In the genomic region with DNA sequence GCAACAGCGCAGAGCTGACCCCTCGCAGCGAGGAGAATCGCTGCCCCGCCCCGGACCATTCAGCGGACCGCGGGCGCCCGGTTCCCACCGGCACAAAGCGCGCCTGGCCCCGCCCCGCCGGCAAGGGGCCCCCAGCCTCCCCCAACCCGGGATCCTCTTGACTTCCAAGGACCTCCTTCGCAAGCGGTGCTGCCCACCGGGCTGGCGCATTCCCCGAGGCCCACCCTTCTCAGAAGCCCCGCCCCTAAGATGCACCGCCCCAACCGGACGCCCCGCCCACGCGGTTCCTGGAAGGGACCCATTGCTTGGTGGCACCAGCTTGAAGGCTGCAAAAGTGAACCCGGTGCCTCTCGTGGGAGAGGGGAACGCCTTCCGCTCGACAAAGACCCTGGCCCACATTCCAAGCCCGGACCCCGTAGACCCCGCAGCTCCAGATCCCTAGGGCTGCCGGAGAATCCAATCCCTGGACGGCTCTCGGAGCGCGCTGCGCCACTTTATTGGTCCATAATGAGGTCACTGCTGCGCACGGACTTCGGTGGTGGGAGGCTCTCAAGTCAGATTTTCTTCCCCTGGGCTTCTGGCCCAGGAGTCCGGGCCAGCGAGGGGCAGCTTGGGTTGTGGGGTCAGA, we compare ENCODE assay signal across 9 cellular contexts. TPM values are rescaled to one million over a fixed set of nuclear protein-coding genes. Genes with fewer than 3 reads are reported as not detected.
DNase-seq lines count a peak whose midpoint lies in the region; ATAC-seq, FAIRE-seq and TF ChIP-seq lines count a peak whose summit lies in the region.
"Had no signal": no experiment of that assay in that cellular context is flagged by ENCODE, and none has a peak within 500 bp of the region (broad histone marks: within the 10 kb centered on the region; RNA-seq: fewer than 3 reads in every experiment).

No MANE protein-coding gene starts in this region.

- H3K9ac ChIP-seq in kidney (ENCODE audit: low read length in 2 of 2) = no peak overlapping the region

- peak; percentile 94 for DNase-seq in NCI-H2171 (lab: John Stamatoyannopoulos, UW)
- DNase-seq in activated CD8-positive, alpha-beta memory T cell treated with anti-CD3 and anti-CD28 coated beads, Interleukin-2, amount 50 U/mL, for 48 hours = peak; percentile 87
- peak; percentile 84 for DNase-seq in kidney
- no peak for DNase-seq in uterus
- DNase-seq in Right ventricle myocardium superior = no peak

- H3K4me3 ChIP-seq in kidney (ENCODE audit: low read length in 2 of 2) = no peak overlapping the region
- H3K4me3 ChIP-seq in uterus = no peak overlapping the region
- H3K4me3 ChIP-seq: SJSA1 had no signal

- TF ChIP-seq POLR2A in uterus (IDR thresholded peaks at IDR 0.05) = no peak

- H3K4me1 ChIP-seq in kidney (ENCODE audit: control insufficient read depth in 1 of 2, insufficient read depth in 1 of 2, low read depth in 1 of 2, low read length in 2 of 2) (peaks cover 0 to 4% of the 10 kb centered on the region in 2 donors), uterus (peaks cover 0 to 17% of the 10 kb centered on the region in 2 donors)

- H3K27ac ChIP-seq in kidney (ENCODE audit: low read depth in 2 of 2, low read length in 2 of 2) (no peak overlapping the region), uterus (no peak overlapping the region)
- H3K27ac ChIP-seq: SJSA1 had no signal

- peak; percentile 8 for ATAC-seq in GM19035 (IDR thresholded peaks at IDR 0.05; ENCODE audit: unreplicated experiment)
- no peak for ATAC-seq in HG02884 (IDR thresholded peaks at IDR 0.05; ENCODE audit: unreplicated experiment)
- ATAC-seq in Right ventricle myocardium superior (ENCODE audit: poor library complexity) = no peak

- intact Hi-C loops in kidney (cut with DNase I) = loop anchor here (10.0 kb wide), 1 partner anchor 191 kb away; no protein-coding TSS in a partner anchor
- intact Hi-C loops in uterus (cut with DNase I; ENCODE audit: low total_unique reads) = loop anchor here (5.0 kb wide), 3 partner anchors 101 to 191 kb away; no protein-coding TSS in a partner anchor
- intact Hi-C loops in Right ventricle myocardium superior (cut with DNase I) = loop anchor here (2.0 to 5.0 kb wide), 2 partner anchors 97 to 194 kb away; no protein-coding TSS in a partner anchor

- no peaks in the 10 kb centered on the region for H3K36me3 ChIP-seq in kidney (ENCODE audit: control insufficient read depth in 1 of 2, insufficient read depth in 2 of 2, low read length in 2 of 2)
- H3K36me3 ChIP-seq in uterus = no peaks in the 10 kb centered on the region
- H3K36me3 ChIP-seq: SJSA1 had no signal

- no peak for FAIRE-seq in kidney (lab: Jason Lieb, UNC)

- no peak for TF ChIP-seq CTCF in kidney (IDR thresholded peaks at IDR 0.05; ENCODE audit: borderline replicate concordance, extremely low read depth, insufficient read depth)
- TF ChIP-seq CTCF in uterus (IDR thresholded peaks at IDR 0.05) = no peak

- H3K9me3 ChIP-seq in kidney (ENCODE audit: control insufficient read depth in 1 of 2, low read length in 2 of 2) (no peaks in the 10 kb centered on the region), uterus (no peaks in the 10 kb centered on the region)
- H3K9me3 ChIP-seq: SJSA1 had no signal

- H3K27me3 ChIP-seq in uterus = peaks cover 30 to 32% of the 10 kb centered on the region in 2 donors

RNA-seq across cellular contexts. Expression of a gene that starts 2.0 kb away (rescaled TPM):
- total RNA-seq in kidney (not detected), uterus (not detected), Right ventricle myocardium superior (not detected)
- polyA plus RNA-seq in kidney (ENCODE audit: insufficient read depth, low read depth, low replicate concordance) = not detected
- total RNA-seq: SJSA1, urinary bladder had no signal
- polyA plus RNA-seq: urinary bladder had no signal

RNA-seq across cellular contexts. Expression of a gene that starts 10.2 kb away (rescaled TPM):
- total RNA-seq in kidney = 73.0 TPM
- polyA plus RNA-seq in kidney (ENCODE audit: insufficient read depth, low read depth, low replicate concordance) = 43.4 TPM
- total RNA-seq in uterus = 10 to 100 TPM; 15.6 to 87.4 (median 57.7) TPM
- 48.8 TPM for total RNA-seq in Right ventricle myocardium superior

RNA-seq across cellular contexts. Expression of a gene that starts 14.9 kb away (rescaled TPM):
- total RNA-seq in kidney (8.6 TPM), uterus (10 to 100 TPM in 2 of 4 donors, 1 to 10 TPM in 2; 5.6 to 22.1 (median 10.3) TPM), Right ventricle myocardium superior (12.5 TPM)
- 1.1 TPM for polyA plus RNA-seq in kidney (ENCODE audit: insufficient read depth, low read depth, low replicate concordance)

RNA-seq across cellular contexts. Expression of a gene that starts 40.1 kb away (rescaled TPM):
- 43.6 TPM for total RNA-seq in kidney
- polyA plus RNA-seq in kidney (ENCODE audit: insufficient read depth, low read depth, low replicate concordance) = 7.7 TPM
- total RNA-seq in uterus = 10 to 100 TPM in 3 of 4 donors, 1 to 10 TPM in 1; 2.1 to 41.1 (median 20.5) TPM
- total RNA-seq in Right ventricle myocardium superior = 70.1 TPM

RNA-seq across cellular contexts. Expression of a gene that starts 46.6 kb away (rescaled TPM):
- total RNA-seq in kidney = 377 TPM
- 605 TPM for polyA plus RNA-seq in kidney (ENCODE audit: insufficient read depth, low read depth, low replicate concordance)
- total RNA-seq in uterus = 100 to 1,000 TPM; 140 to 543 (median 252) TPM
- total RNA-seq in Right ventricle myocardium superior = 234 TPM

Comparison
In these comparisons a context has a peak if more than half of its experiments do, and no peak if none do; other contexts are left out.
1. DNase-seq: peak in NCI-H2171 (single experiment), activated CD8-positive, alpha-beta memory T cell treated with anti-CD3 and anti-CD28 coated beads, Interleukin-2, amount 50 U/mL, for 48 hours (single experiment) and kidney (single experiment); none in uterus (0 of 2) and Right ventricle myocardium superior (single experiment).